ENCODE assay signal across 4 cellular contexts in genomic region chr10:48281697-48282096, GRCh38. TPM values are rescaled to one million over a fixed set of nuclear protein-coding genes. Genes with fewer than 3 reads are reported as not detected.
"Had no signal": no experiment of that assay in that cellular context is flagged by ENCODE, and none has a peak within 500 bp of the region (broad histone marks: within the 10 kb centered on the region; RNA-seq: fewer than 3 reads in every experiment).

No MANE protein-coding gene starts in this region.

RNA-seq across cellular contexts. Expression of gene FRMPD2, which starts 7.2 kb away (rescaled TPM):
- total RNA-seq: subcutaneous adipose tissue, thoracic aorta, upper lobe of right lung, vagina had no signal
